ENCODE assay signal across 21 cellular contexts in the genomic region with DNA sequence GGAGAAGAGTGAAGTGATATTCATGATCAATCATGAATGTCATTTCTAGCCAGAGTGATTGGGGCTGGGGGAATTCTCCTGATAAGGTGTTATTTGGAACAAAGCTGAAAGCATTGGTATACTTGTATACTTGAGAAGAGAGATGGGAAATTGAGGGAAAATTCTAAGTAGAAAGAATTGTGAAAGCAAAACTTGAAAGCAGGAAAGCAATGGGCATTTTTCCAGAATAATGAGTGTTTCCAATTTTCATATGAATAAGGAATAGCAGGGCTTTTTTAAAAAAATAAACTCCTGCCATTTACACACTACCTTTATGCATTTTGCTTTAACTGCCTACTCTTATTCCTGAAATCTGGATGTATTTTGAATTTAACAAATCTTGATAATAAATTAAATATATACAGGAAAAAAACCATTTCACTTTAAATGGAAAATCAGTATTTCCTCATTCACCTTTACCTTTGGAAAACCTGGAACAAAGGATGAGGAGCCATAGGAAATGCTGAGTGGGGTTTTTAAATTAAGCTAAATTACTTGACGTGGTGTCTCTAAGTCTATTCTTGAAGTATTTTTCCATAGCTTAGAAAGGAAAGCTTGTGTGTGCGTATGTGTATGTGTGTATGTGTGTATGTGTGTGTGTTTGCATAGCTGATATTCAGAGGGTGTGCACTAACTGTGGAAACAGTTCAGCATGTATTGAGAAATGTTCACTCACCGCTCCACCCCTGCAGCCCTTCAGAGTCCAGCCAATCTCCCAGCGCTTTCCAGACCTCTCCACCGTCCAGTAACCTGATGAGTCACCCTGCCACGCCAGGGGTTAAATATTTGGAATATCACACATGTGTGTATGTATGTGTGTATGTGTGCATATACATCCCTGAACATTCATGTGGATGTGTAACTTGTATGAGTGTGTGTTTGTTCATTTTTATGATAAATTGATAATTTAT.
DNase-seq lines count a peak whose midpoint lies in the region; ATAC-seq and FAIRE-seq lines count a peak whose summit lies in the region.
"Had no signal": no experiment of that assay in that cellular context is flagged by ENCODE, and none has a peak within 500 bp of the region (broad histone marks: within the 10 kb centered on the region; RNA-seq: fewer than 3 reads in every experiment).

No MANE protein-coding gene starts in this region.

- peak; percentile 64 for FAIRE-seq in RCC 7860 (lab: Jason Lieb, UNC)
- FAIRE-seq: GM12878, keratinocyte, urothelium cell line had no signal

- no peaks in the 10 kb centered on the region for H3K79me2 ChIP-seq in GM23248 (ENCODE audit: insufficient read depth)

- DNase-seq in GM23248 (peak; percentile 37), RCC 7860 (ENCODE audit: low spot score) (peak; percentile 60), fibroblast of gingiva (ENCODE audit: low read depth) (peak; percentile 40), mesenchymal stem cell (peak; percentile 8), ureter (ENCODE audit: low spot score) (no peak), AML-193 (lab: John Stamatoyannopoulos, UW) (no peak)
- DNase-seq: activated CD4-positive, alpha-beta memory T cell treated with anti-CD3 and anti-CD28 coated beads, Interleukin-2, amount 10 ng/mL, durations not matched to agents 7 days and 5 days; activated T-cell treated with anti-CD3 and anti-CD28 coated beads, Interleukin-2, amount 50 U/mL, for 4 hours; GDM1; NCI-H146; NCI-H226; SHP77; stimulated activated CD4-positive, alpha-beta T cell treated with anti-CD3 and anti-CD28 coated beads, Interleukin-4, amount 100 ng/mL, for 4 hours had no signal

- H3K4me3 ChIP-seq in GM23248 (no peak overlapping the region), mesenchymal stem cell (ENCODE audit: insufficient read depth in 1 of 2, low read depth in 1 of 2, low read length in 2 of 2) (no peak overlapping the region)
- H3K4me3 ChIP-seq: breast epithelium, GM12878 had no signal

- no peak overlapping the region for H2BK120ac ChIP-seq in mesenchymal stem cell (ENCODE audit: low read depth, low read length)

- no peak overlapping the region for H3K27ac ChIP-seq in GM23248
- no peak overlapping the region for H3K27ac ChIP-seq in mesenchymal stem cell (ENCODE audit: low read length, poor library complexity, severe bottlenecking)
- H3K27ac ChIP-seq: breast epithelium, epithelial cell of prostate had no signal

- no peaks in the 10 kb centered on the region for H3F3A ChIP-seq in GM23248 (ENCODE audit: insufficient read depth)

- no peak overlapping the region for H2BK12ac ChIP-seq in mesenchymal stem cell (ENCODE audit: low read length in 2 of 2)

- H2BK15ac ChIP-seq in mesenchymal stem cell (ENCODE audit: low read depth, poor library complexity, severe bottlenecking), result no peak overlapping the region

- H3K14ac ChIP-seq in mesenchymal stem cell (ENCODE audit: low read length in 2 of 2), result no peak overlapping the region

- in situ Hi-C loops in GM23248 (cut with MboI), result no loop called here

- no peak overlapping the region for H2AK5ac ChIP-seq in mesenchymal stem cell (ENCODE audit: low read length, severe bottlenecking)

- WGBS in GM23248 (ENCODE audit: low coverage in 1 of 2, low lambda C conversion rate in 2 of 2, missing lambda C conversion rate in 2 of 2), 2 experiments, result 41 to 46% methylated on average over 6 of the region's 6 CpGs
- WGBS in mesenchymal stem cell, result 56% methylated on average over 4 of the region's 6 CpGs

- H3K4me1 ChIP-seq in GM23248 (ENCODE audit: insufficient read depth) (no peaks in the 10 kb centered on the region), mesenchymal stem cell (ENCODE audit: control insufficient read depth, insufficient read depth, low read depth, low read length) (peaks cover 9% of the 10 kb centered on the region)
- H3K4me1 ChIP-seq: breast epithelium had no signal

- no peak overlapping the region for H4K91ac ChIP-seq in mesenchymal stem cell (ENCODE audit: low read length)

- no peaks in the 10 kb centered on the region for H3K9me3 ChIP-seq in GM23248 (ENCODE audit: low read depth)
- H3K9me3 ChIP-seq in mesenchymal stem cell (ENCODE audit: control insufficient read depth, low read length), result no peaks in the 10 kb centered on the region
- H3K9me3 ChIP-seq: breast epithelium had no signal

- no peak overlapping the region for H3K4me2 ChIP-seq in GM23248 (ENCODE audit: unreplicated experiment)
- H3K4me2 ChIP-seq in mesenchymal stem cell (ENCODE audit: low read length, poor library complexity, severe bottlenecking), result no peak overlapping the region

- H4K8ac ChIP-seq in mesenchymal stem cell (ENCODE audit: low read length), result no peak overlapping the region

- H3K4ac ChIP-seq in mesenchymal stem cell (ENCODE audit: low read depth in 1 of 2, low read length in 2 of 2), result no peak overlapping the region

- ATAC-seq in HG02840 (IDR thresholded peaks at IDR 0.05; ENCODE audit: low FRiP score, unreplicated experiment) (no peak), GM21619 (IDR thresholded peaks at IDR 0.05; ENCODE audit: unreplicated experiment) (no peak)
- ATAC-seq: activated naive CD4-positive, alpha-beta T cell treated with anti-CD3 and anti-CD28 coated beads, Interleukin-2, amount 50 U/mL, for 72 hours; activated T-cell treated with anti-CD3 and anti-CD28 coated beads, Interleukin-2, amount 50 U/mL, for 4 hours; GM12878 had no signal

- H3K79me1 ChIP-seq in mesenchymal stem cell (replicated peaks; ENCODE audit: low read length, poor library complexity, severe bottlenecking), result no peaks in the 10 kb centered on the region

- no peak overlapping the region for H2AFZ ChIP-seq in GM23248
- no peak overlapping the region for H2AFZ ChIP-seq in mesenchymal stem cell (ENCODE audit: low read depth, low read length)

- H3K9ac ChIP-seq in GM23248 (no peak overlapping the region), mesenchymal stem cell (ENCODE audit: low read length) (no peak overlapping the region)

- H3K27me3 ChIP-seq in GM23248 (replicated peaks; ENCODE audit: insufficient read depth) (no peaks in the 10 kb centered on the region), mesenchymal stem cell (ENCODE audit: control insufficient read depth in 1 of 2, insufficient read depth in 1 of 2, low read length in 2 of 2) (no peaks in the 10 kb centered on the region)
- H3K27me3 ChIP-seq: breast epithelium had no signal

- no peaks in the 10 kb centered on the region for H3K36me3 ChIP-seq in GM23248 (ENCODE audit: low read depth)
- no peaks in the 10 kb centered on the region for H3K36me3 ChIP-seq in mesenchymal stem cell (ENCODE audit: control insufficient read depth in 1 of 2, insufficient read depth in 2 of 2, low read depth in 1 of 2, low read length in 2 of 2)
- H3K36me3 ChIP-seq: breast epithelium had no signal

- no peak overlapping the region for H3K18ac ChIP-seq in mesenchymal stem cell (ENCODE audit: low read depth in 1 of 2, low read length in 2 of 2)

- H2BK5ac ChIP-seq in mesenchymal stem cell (ENCODE audit: low read depth, low read length, poor library complexity, severe bottlenecking), result no peak overlapping the region

- H4K20me1 ChIP-seq in GM23248 (ENCODE audit: insufficient read depth), result no peaks in the 10 kb centered on the region

- H3K9me2 ChIP-seq in GM23248 (ENCODE audit: insufficient read depth), result no peaks in the 10 kb centered on the region

- H3K23ac ChIP-seq in mesenchymal stem cell (ENCODE audit: low read length in 2 of 2), result no peak overlapping the region

Comparison
In these comparisons a context has a peak if more than half of its experiments do, and no peak if none do; other contexts are left out.
1. DNase-seq: peak in GM23248 (single experiment), RCC 7860 (single experiment), fibroblast of gingiva (single experiment) and mesenchymal stem cell (single experiment); none in ureter (single experiment) and AML-193 (0 of 2).